In the genomic region with DNA sequence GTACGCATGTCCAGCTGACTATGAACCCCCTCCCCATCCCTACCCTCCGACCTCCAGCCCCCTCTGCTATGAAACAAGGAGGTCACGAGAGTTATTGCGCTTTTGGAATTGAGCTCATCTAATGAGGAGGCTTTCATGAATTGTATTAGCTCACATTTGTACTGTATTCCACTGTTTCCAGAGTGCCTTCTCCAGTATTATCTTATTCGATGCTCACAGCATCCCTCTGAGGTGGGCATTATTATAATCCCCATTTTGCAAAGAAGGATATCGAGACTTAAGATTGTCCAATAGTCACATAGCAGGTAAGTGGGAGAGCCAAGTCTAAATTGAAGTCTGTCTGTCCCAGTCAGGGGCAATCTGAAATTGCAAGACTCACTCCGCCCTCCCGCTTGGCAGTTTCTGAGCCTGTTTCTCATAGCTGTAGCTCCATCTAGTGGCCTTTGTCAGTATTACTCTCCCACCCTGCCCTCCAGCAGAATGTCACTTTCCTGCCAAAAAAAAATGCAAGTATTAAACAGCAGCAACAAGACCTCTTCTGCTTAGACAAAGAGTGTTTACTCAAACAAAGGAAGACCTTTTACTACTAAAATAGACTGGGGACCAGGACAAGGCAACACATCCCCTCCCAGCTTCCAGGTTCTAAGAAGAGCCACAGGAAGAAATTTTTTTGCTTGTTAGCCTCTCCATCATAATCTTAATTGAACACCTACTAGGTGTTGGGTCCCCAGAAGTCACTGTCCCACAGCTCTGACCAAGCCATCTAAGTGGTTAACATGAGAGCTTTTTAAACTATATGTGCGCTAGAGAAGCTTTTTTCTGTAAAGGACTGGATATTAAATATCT, we compare ENCODE assay signal across 8 cellular contexts. TPM values are rescaled to one million over a fixed set of nuclear protein-coding genes. Genes with fewer than 3 reads are reported as not detected.
DNase-seq lines count a peak whose midpoint lies in the region; ATAC-seq, FAIRE-seq and TF ChIP-seq lines count a peak whose summit lies in the region.

No MANE protein-coding gene starts in this region.

- CTCF ChIA-PET in RWPE1 (lab: Yijun Ruan, JAX), result interaction anchor here (0.6 to 3.8 kb wide), 9 partner anchors 19 to 1169 kb away, joined by 3 to 19 read pairs (median 4); partner anchors contain the start of gene SUDS3

- WGBS in pancreas, 2 donors, result 30 to 34% methylated on average over 9 of the region's 9 CpGs

- H3K27me3 ChIP-seq in pancreas, result no peaks in the 10 kb centered on the region

- POLR2A ChIA-PET in RWPE1 (lab: Yijun Ruan, JAX; ENCODE audit: low non-redundant PET), result no interaction called here

- H3K27ac ChIP-seq in RWPE1 (no peak overlapping the region), pancreas (no peak overlapping the region)

- no peaks in the 10 kb centered on the region for H3K9me3 ChIP-seq in pancreas

- peak in 3 of 4 donors; percentile 82 to 86 (median 84) for ATAC-seq in pancreas

- H3K4me1 ChIP-seq in pancreas, result no peaks in the 10 kb centered on the region

- intact Hi-C loops in pancreas (cut with DNase I), result loop anchor here in 1 of 3 donors (10.0 kb wide), 1 partner anchor 560 kb away; the partner anchor contains the start of gene SRRM4

- H3K36me3 ChIP-seq in pancreas, result no peaks in the 10 kb centered on the region

- DNase-seq in SKM-1 (lab: John Stamatoyannopoulos, UW; ENCODE audit: unreplicated experiment) (peak; percentile 0), SKM-1 treated with dmso at 0.1 percent for 144 hours (lab: John Stamatoyannopoulos, UW; ENCODE audit: unreplicated experiment) (no peak), LHCN-M2 (ENCODE audit: low read depth) (peak; percentile 61), RWPE1 (ENCODE audit: low spot score) (peak; percentile 84), frontal cortex (ENCODE audit: low spot score in 2 of 2) (peak; percentile 21 to 60), pancreas (peak in 5 of 6 donors; percentile 41 to 71 (median 51)), ureter (ENCODE audit: low spot score) (peak; percentile 73)
- peak; percentile 1 for DNase-seq in activated effector memory CD4-positive, alpha-beta T cell treated with Interleukin-2 at 50 U/mL for 16 hours

- FAIRE-seq in frontal cortex (lab: Jason Lieb, UNC) (no peak), pancreas (lab: Jason Lieb, UNC) (no peak)

- peak; percentile 82 for TF ChIP-seq CTCF in RWPE1 (conservative IDR thresholded peaks at IDR 0.05; ENCODE audit: low read depth)
- peak; percentile 78 to 90 (median 84) for TF ChIP-seq CTCF in pancreas (IDR thresholded peaks at IDR 0.05)

- no peak overlapping the region for H3K4me3 ChIP-seq in pancreas

RNA-seq across cellular contexts. Expression of gene TMEM233, which starts 48.6 kb away (rescaled TPM):
- 2.2 and 2.6 TPM in 2 replicates for total RNA-seq in LHCN-M2 (2014; rRNA removed)
- 2.9 TPM for polyA plus RNA-seq in LHCN-M2 (2012)
- total RNA-seq in frontal cortex, result under 0.01 TPM
- under 1 TPM in 4 of 6 donors, not detected in 2; 0.05 to 0.52 (median 0.06) TPM for total RNA-seq in pancreas
- under 1 TPM; 0.08 to 0.09 TPM for polyA plus RNA-seq in pancreas
- 2.4 TPM for total RNA-seq in ureter
